12 cellular contexts compared by ENCODE assay signal in genomic region chr4:113179091-113179490, GRCh38.
"Had no signal": no experiment of that assay in that cellular context is flagged by ENCODE, and none has a peak within 500 bp of the region (broad histone marks: within the 10 kb centered on the region; RNA-seq: fewer than 3 reads in every experiment).

No MANE protein-coding gene starts in this region.

- H3K27me3 ChIP-seq: ovary, testis had no signal

- H3K4me1 ChIP-seq: testis had no signal

- H3K27ac ChIP-seq: coronary artery, ovary, testis had no signal

- H3K36me3 ChIP-seq: ovary had no signal

- H3K9me3 ChIP-seq: ovary, testis had no signal

- DNase-seq: activated B cell treated with CpG ODN at 0.5 μM for 24 hours; activated CD4-positive, alpha-beta T cell treated with anti-CD3 and anti-CD28 coated beads, Interleukin-2, amount 10 ng/mL, durations not matched to agents 24 days and 14 days; activated naive CD4-positive, alpha-beta T cell treated with Interleukin-2 at 50 U/mL for 16 hours; activated naive CD8-positive, alpha-beta T cell treated with anti-CD3 and anti-CD28 coated beads, Interleukin-2, amount 50 U/mL, for 24 hours; effector CD8-positive, alpha-beta T cell; glutamatergic neuron; stimulated activated CD4-positive, alpha-beta T cell treated with anti-CD3 and anti-CD28 coated beads, Interleukin-2, amount 100 ng/mL, for 24 hours; stimulated activated naive CD4-positive, alpha-beta T cell treated with Interleukin-2 at 50 U/mL for 16 hours; T-helper 17 cell; testis had no signal

- H3K4me3 ChIP-seq: coronary artery, ovary, testis had no signal
